In genomic region chr11:124897681-124898680, GRCh38 we compare ENCODE assay signal across 10 cellular contexts. TPM values are rescaled to one million over a fixed set of nuclear protein-coding genes. Genes with fewer than 3 reads are reported as not detected.
DNase-seq lines count a peak whose midpoint lies in the region; ATAC-seq and TF ChIP-seq lines count a peak whose summit lies in the region.
"Had no signal": no experiment of that assay in that cellular context is flagged by ENCODE, and none has a peak within 500 bp of the region (broad histone marks: within the 10 kb centered on the region; RNA-seq: fewer than 3 reads in every experiment).

TSS of gene ROBO4 (minus strand) at chr11:124897865. CDS start at chr11:124897795, 70 bp downstream.

- peaks cover 61% of the 10 kb centered on the region for H3K27me3 Mint-ChIP-seq in progenitor cell of endocrine pancreas
- H3K27me3 Mint-ChIP-seq in activated T-cell treated with anti-CD3 and anti-CD28 coated beads, Interleukin-2, amount 50 U/mL, for 4 hours (ENCODE audit: low read depth), result peaks cover 7% of the 10 kb centered on the region

- H3K9me3 Mint-ChIP-seq in progenitor cell of endocrine pancreas (ENCODE audit: low read depth), result no peaks in the 10 kb centered on the region
- H3K9me3 Mint-ChIP-seq in activated T-cell treated with anti-CD3 and anti-CD28 coated beads, Interleukin-2, amount 50 U/mL, for 4 hours, result no peaks in the 10 kb centered on the region
- H3K9me3 Mint-ChIP-seq: activated naive CD4-positive, alpha-beta T cell treated with anti-CD3 and anti-CD28 coated beads, Interleukin-2, amount 50 U/mL, for 72 hours had no signal

- DNase-seq in D341Med (ENCODE audit: low spot score), result peak; percentile 67
- DNase-seq in T1000 (lab: John Stamatoyannopoulos, UW), result peak; percentile 29
- DNase-seq in foreskin keratinocyte, result peak; percentile 91 to 96
- DNase-seq in progenitor cell of endocrine pancreas (ENCODE audit: low spot score, unreplicated experiment), result no peak
- DNase-seq in activated T-cell treated with anti-CD3 and anti-CD28 coated beads, Interleukin-2, amount 50 U/mL, for 4 hours, result no peak
- DNase-seq in BE2C, result no peak
- no peak for DNase-seq in NK-92 (lab: John Stamatoyannopoulos, UW; ENCODE audit: unreplicated experiment)
- DNase-seq: Karpas-422 had no signal

- no peaks in the 10 kb centered on the region for H3K9me3 ChIP-seq in BE2C

- H3K27ac ChIP-seq in foreskin keratinocyte, result peak within 1 kb of the TSS; percentile 75

- H3K4me1 Mint-ChIP-seq in progenitor cell of endocrine pancreas (ENCODE audit: low read depth), result no peaks in the 10 kb centered on the region
- H3K4me1 Mint-ChIP-seq in activated T-cell treated with anti-CD3 and anti-CD28 coated beads, Interleukin-2, amount 50 U/mL, for 4 hours (ENCODE audit: low read depth), result peaks cover 2% of the 10 kb centered on the region

- no peaks in the 10 kb centered on the region for H3K36me3 Mint-ChIP-seq in progenitor cell of endocrine pancreas (ENCODE audit: insufficient read depth)
- H3K36me3 Mint-ChIP-seq in activated T-cell treated with anti-CD3 and anti-CD28 coated beads, Interleukin-2, amount 50 U/mL, for 4 hours (ENCODE audit: insufficient read depth), result no peaks in the 10 kb centered on the region
- H3K36me3 Mint-ChIP-seq: activated naive CD4-positive, alpha-beta T cell treated with anti-CD3 and anti-CD28 coated beads, Interleukin-2, amount 50 U/mL, for 72 hours had no signal

- H3K4me1 ChIP-seq in foreskin keratinocyte, result peaks cover 53% of the 10 kb centered on the region
- H3K4me1 ChIP-seq in BE2C, result no peaks in the 10 kb centered on the region

- no peaks in the 10 kb centered on the region for H3K27me3 ChIP-seq in foreskin keratinocyte
- H3K27me3 ChIP-seq in BE2C, result peaks cover 22% of the 10 kb centered on the region

- H3K4me3 Mint-ChIP-seq in progenitor cell of endocrine pancreas (ENCODE audit: low read depth), result no peak within 1 kb of the TSS
- H3K4me3 Mint-ChIP-seq in activated T-cell treated with anti-CD3 and anti-CD28 coated beads, Interleukin-2, amount 50 U/mL, for 4 hours, result no peak within 1 kb of the TSS

- no peaks in the 10 kb centered on the region for H3K36me3 ChIP-seq in BE2C

- TF ChIP-seq CTCF in foreskin keratinocyte (conservative IDR thresholded peaks at IDR 0.05), result peak; percentile 44
- no peak for TF ChIP-seq CTCF in progenitor cell of endocrine pancreas (IDR thresholded peaks at IDR 0.05; ENCODE audit: unreplicated experiment)
- no peak for TF ChIP-seq CTCF in BE2C (IDR thresholded peaks at IDR 0.05; ENCODE audit: low read depth, low read length)

- H3K27ac Mint-ChIP-seq in progenitor cell of endocrine pancreas, result peak within 1 kb of the TSS; percentile 14
- H3K27ac Mint-ChIP-seq: activated naive CD4-positive, alpha-beta T cell treated with anti-CD3 and anti-CD28 coated beads, Interleukin-2, amount 50 U/mL, for 72 hours had no signal

- no peak within 1 kb of the TSS for H3K4me3 ChIP-seq in BE2C (ENCODE audit: low read depth, low read length)

- peak; percentile 82 for ATAC-seq in foreskin keratinocyte
- ATAC-seq in activated T-cell treated with anti-CD3 and anti-CD28 coated beads, Interleukin-2, amount 50 U/mL, for 4 hours, result no peak
- ATAC-seq in GM19324 (IDR thresholded peaks at IDR 0.05; ENCODE audit: low FRiP score, unreplicated experiment), result no peak
- ATAC-seq: activated naive CD4-positive, alpha-beta T cell treated with anti-CD3 and anti-CD28 coated beads, Interleukin-2, amount 50 U/mL, for 72 hours had no signal

RNA-seq across cellular contexts. Expression of gene ROBO4, which starts in this region (rescaled TPM):
- total RNA-seq in foreskin keratinocyte, result 1.5 and 6.4 TPM in 2 replicates
- polyA plus RNA-seq in foreskin keratinocyte, result 1.8 and 5.9 TPM in 2 replicates
- not detected in 2 replicates for total RNA-seq in progenitor cell of endocrine pancreas
- not detected for total RNA-seq in activated T-cell treated with anti-CD3 and anti-CD28 coated beads, Interleukin-2, amount 50 U/mL, for 4 hours
- not detected for polyA plus RNA-seq in BE2C (2012; ENCODE audit: insufficient read depth, insufficient read length, low read depth)
- total RNA-seq: activated naive CD4-positive, alpha-beta T cell treated with anti-CD3 and anti-CD28 coated beads, Interleukin-2, amount 50 U/mL, for 72 hours had no signal

Comparison
In these comparisons a context has a peak if more than half of its experiments do, and no peak if none do; other contexts are left out.
1. DNase-seq: peak in D341Med (single experiment), T1000 (single experiment) and foreskin keratinocyte (2 of 2); none in progenitor cell of endocrine pancreas (single experiment), activated T-cell treated with anti-CD3 and anti-CD28 coated beads, Interleukin-2, amount 50 U/mL, for 4 hours (single experiment), BE2C (single experiment) and NK-92 (single experiment).